In the genomic region with DNA sequence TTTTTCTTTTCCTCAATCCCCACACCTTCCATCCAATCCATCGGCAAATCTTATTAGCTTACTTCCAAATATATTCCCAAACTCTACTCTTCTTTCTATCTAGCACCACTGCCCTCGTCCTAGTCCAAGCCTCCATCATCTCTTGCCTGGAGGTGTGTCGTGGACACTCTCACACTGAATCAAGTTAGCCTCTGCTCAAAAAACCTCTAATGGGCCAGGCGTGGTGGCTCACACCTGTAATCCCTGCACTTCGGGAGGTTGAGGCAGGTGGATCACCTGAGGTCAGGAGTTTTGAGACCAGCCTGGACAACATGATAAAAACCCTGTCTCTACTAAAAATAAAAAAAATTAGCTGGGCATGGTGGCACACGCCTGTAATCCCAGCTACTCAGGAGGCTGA, we compare ENCODE assay signal across 23 cellular contexts.
"Had no signal": no experiment of that assay in that cellular context is flagged by ENCODE, and none has a peak within 500 bp of the region (broad histone marks: within the 10 kb centered on the region; RNA-seq: fewer than 3 reads in every experiment).

No MANE protein-coding gene starts in this region.

- H3K27ac ChIP-seq: colonic mucosa, coronary artery, epithelial cell of prostate, esophagus squamous epithelium, foreskin keratinocyte, gastroesophageal sphincter, heart left ventricle, hepatocyte had no signal

- H3K4me3 ChIP-seq: colonic mucosa, coronary artery, esophagus squamous epithelium, gastroesophageal sphincter, heart left ventricle, heart right ventricle, hepatocyte had no signal

- H3K9me3 ChIP-seq: colonic mucosa, esophagus squamous epithelium, gastroesophageal sphincter had no signal

- H3K36me3 ChIP-seq: colonic mucosa had no signal

- ATAC-seq: effector memory CD8-positive, alpha-beta T cell; esophagus mucosa; foreskin keratinocyte; gastroesophageal sphincter; heart left ventricle; heart right ventricle had no signal

- DNase-seq: colonic mucosa; cortex of kidney; dermis blood vessel endothelial cell; effector CD4-positive, alpha-beta T cell; effector CD8-positive, alpha-beta T cell; effector memory CD4-positive, alpha-beta T cell; effector memory CD8-positive, alpha-beta T cell; endodermal cell; erythroblast; esophagus squamous epithelium; foreskin fibroblast; foreskin keratinocyte; foreskin melanocyte; glutamatergic neuron; head of caudate nucleus; heart left ventricle; heart right ventricle; hippocampal formation had no signal

- H3K27me3 ChIP-seq: colonic mucosa, esophagus squamous epithelium, foreskin keratinocyte, gastroesophageal sphincter, heart left ventricle, heart right ventricle, hepatocyte had no signal
